In genomic region chr13:107960301-107960700, GRCh38 we compare ENCODE assay signal across 26 cellular contexts.
"Had no signal": no experiment of that assay in that cellular context is flagged by ENCODE, and none has a peak within 500 bp of the region (broad histone marks: within the 10 kb centered on the region; RNA-seq: fewer than 3 reads in every experiment).

No MANE protein-coding gene starts in this region.

- H3K27ac ChIP-seq: breast epithelium, KMS-11, VCaP had no signal

- DNase-seq: activated CD4-positive, alpha-beta memory T cell treated with anti-CD3 and anti-CD28 coated beads, Interleukin-2, amount 10 ng/mL, durations not matched to agents 7 days and 5 days; activated CD4-positive, alpha-beta T cell treated with anti-CD3 and anti-CD28 coated beads for 36 hours; activated CD4-positive, alpha-beta T cell treated with anti-CD3 and anti-CD28 coated beads, Interleukin-2, amount 50 U/mL, for 1 hour; activated gamma-delta T cell; activated naive CD4-positive, alpha-beta T cell treated with anti-CD3 and anti-CD28 coated beads for 36 hours; activated T-cell treated with anti-CD3 and anti-CD28 coated beads for 4 hours; activated T-cell treated with anti-CD3 and anti-CD28 coated beads, Interleukin-2, amount 50 U/mL, for 48 hours; anterior cingulate cortex; caudate nucleus; MG63; NCI-H1105 treated with DMSO at 0.1 percent for 48 hours; NCI-H1436 treated with DMSO at 0.1 percent for 48 hours; NCI-H187; NCI-H2081; NCI-H2171 treated with DMSO at 0.1 percent for 48 hours; NCI-H226; NCI-H510A; NCI-H526 treated with DMSO at 0.1 percent for 48 hours; NCI-H82; SIG-M5; T-helper 17 cell; T-helper 9 cell had no signal

- H3K4me2 ChIP-seq: KMS-11 had no signal

- H3K36me3 ChIP-seq: breast epithelium, MG63 had no signal

- H3K4me1 ChIP-seq: breast epithelium had no signal

- H3K4me3 ChIP-seq: breast epithelium, MG63 had no signal

- ATAC-seq: activated CD4-positive, alpha-beta T cell treated with anti-CD3 and anti-CD28 coated beads for 36 hours; activated T-helper 17 cell treated with anti-CD3 and anti-CD28 coated beads, Interleukin-2, amount 50 U/mL, for 72 hours; T-helper 17 cell had no signal

- H3K9me3 ChIP-seq: breast epithelium, MG63 had no signal

- H3K9ac ChIP-seq: KMS-11 had no signal

- H3K27me3 ChIP-seq: breast epithelium, MG63 had no signal
